Comparison of ENCODE assay signal across 17 cellular contexts in the genomic region with DNA sequence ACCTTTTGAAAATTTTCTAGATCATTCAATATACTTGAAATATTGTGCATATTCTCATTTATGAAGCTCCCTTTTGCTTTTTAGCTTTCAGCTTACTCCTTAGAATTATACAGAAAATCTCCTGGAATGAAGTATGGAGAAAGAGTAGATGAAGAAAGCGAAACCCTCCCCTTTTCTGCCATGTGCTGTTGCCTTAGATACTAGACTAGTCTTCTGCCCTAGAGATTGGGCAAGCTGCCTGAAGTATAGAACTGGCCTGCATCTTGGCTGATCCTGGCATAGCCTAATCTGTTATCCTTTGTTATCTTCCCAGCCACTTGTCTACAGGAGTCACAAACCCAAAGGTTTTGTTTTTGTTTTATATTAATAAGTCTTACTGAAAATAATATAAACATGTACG.
DNase-seq lines count a peak whose midpoint lies in the region; ATAC-seq and TF ChIP-seq lines count a peak whose summit lies in the region.
"Had no signal": no experiment of that assay in that cellular context is flagged by ENCODE, and none has a peak within 500 bp of the region (broad histone marks: within the 10 kb centered on the region; RNA-seq: fewer than 3 reads in every experiment).

No MANE protein-coding gene starts in this region.

- H3K79me2 ChIP-seq in hepatocyte: peaks cover 64% of the 10 kb centered on the region
- H3K79me2 ChIP-seq in smooth muscle cell (ENCODE audit: low read depth): peaks cover 49% of the 10 kb centered on the region

- peaks cover 2% of the 10 kb centered on the region for H3K27me3 Mint-ChIP-seq in activated naive CD8-positive, alpha-beta T cell treated with anti-CD3 and anti-CD28 coated beads, Interleukin-2, amount 10 ng/mL, durations not matched to agents 7 days and 5 days
- no peaks in the 10 kb centered on the region for H3K27me3 Mint-ChIP-seq in activated naive CD8-positive, alpha-beta T cell treated with anti-CD3 and anti-CD28 coated beads, Interleukin-2, amount 50 U/mL, for 24 hours

- POLR2A ChIA-PET in activated naive CD8-positive, alpha-beta T cell treated with anti-CD3 and anti-CD28 coated beads, Interleukin-2, amount 10 ng/mL, durations not matched to agents 7 days and 5 days (lab: Charles Lee): interaction anchor here (0.9 to 3.7 kb wide), 2 partner anchors 11 to 13 kb away, joined by 3 to 33 read pairs; no protein-coding TSS in a partner anchor

- no peak overlapping the region for H3K4me3 Mint-ChIP-seq in activated naive CD8-positive, alpha-beta T cell treated with anti-CD3 and anti-CD28 coated beads, Interleukin-2, amount 10 ng/mL, durations not matched to agents 7 days and 5 days
- H3K4me3 Mint-ChIP-seq in activated naive CD8-positive, alpha-beta T cell treated with anti-CD3 and anti-CD28 coated beads, Interleukin-2, amount 50 U/mL, for 24 hours: no peak overlapping the region

- H3K27ac ChIP-seq in hepatocyte: peak overlapping the region; percentile 85
- peak overlapping the region; percentile 93 for H3K27ac ChIP-seq in smooth muscle cell (ENCODE audit: low read depth)
- H3K27ac ChIP-seq: HL-60, thoracic aorta had no signal

- no peaks in the 10 kb centered on the region for H3K27me3 ChIP-seq in adipocyte (replicated peaks; ENCODE audit: control insufficient read depth, insufficient read depth, low read length)
- H3K27me3 ChIP-seq in hepatocyte: no peaks in the 10 kb centered on the region
- H3K27me3 ChIP-seq in smooth muscle cell (ENCODE audit: low read depth): no peaks in the 10 kb centered on the region

- H3K9me3 ChIP-seq in adipocyte (ENCODE audit: control insufficient read depth, low read length) (no peaks in the 10 kb centered on the region), hepatocyte (ENCODE audit: low read depth) (peaks cover 6% of the 10 kb centered on the region), smooth muscle cell (replicated peaks; ENCODE audit: low read depth) (no peaks in the 10 kb centered on the region)

- H3K4me1 ChIP-seq in adipocyte (ENCODE audit: control insufficient read depth, insufficient read depth, low read length): peaks cover 20% of the 10 kb centered on the region
- peaks cover 39% of the 10 kb centered on the region for H3K4me1 ChIP-seq in hepatocyte (ENCODE audit: insufficient read depth)
- H3K4me1 ChIP-seq in smooth muscle cell (ENCODE audit: low read depth): peaks cover 33% of the 10 kb centered on the region

- H3K4me2 ChIP-seq in hepatocyte: peak overlapping the region; percentile 68
- H3K4me2 ChIP-seq in smooth muscle cell: peak overlapping the region; percentile 51

- no peak overlapping the region for H3K9ac ChIP-seq in adipocyte (ENCODE audit: low read length)
- H3K9ac ChIP-seq in smooth muscle cell (ENCODE audit: low read depth): peak overlapping the region; percentile 67
- H3K9ac ChIP-seq: parathyroid adenoma had no signal

- peaks cover 7% of the 10 kb centered on the region for H3K9me3 Mint-ChIP-seq in activated naive CD8-positive, alpha-beta T cell treated with anti-CD3 and anti-CD28 coated beads, Interleukin-2, amount 10 ng/mL, durations not matched to agents 7 days and 5 days
- H3K9me3 Mint-ChIP-seq in activated naive CD8-positive, alpha-beta T cell treated with anti-CD3 and anti-CD28 coated beads, Interleukin-2, amount 50 U/mL, for 24 hours: peaks cover 14% of the 10 kb centered on the region

- TF ChIP-seq CTCF in hepatocyte (IDR thresholded peaks at IDR 0.05; ENCODE audit: poor library complexity) (no peak), smooth muscle cell (IDR thresholded peaks at IDR 0.05; ENCODE audit: borderline replicate concordance, insufficient read depth, poor library complexity, severe bottlenecking) (no peak)

- H3K4me3 ChIP-seq in adipocyte (ENCODE audit: low read length): no peak overlapping the region
- no peak overlapping the region for H3K4me3 ChIP-seq in hepatocyte
- no peak overlapping the region for H3K4me3 ChIP-seq in smooth muscle cell
- H3K4me3 ChIP-seq: HAP-1, thoracic aorta had no signal

- H3K36me3 Mint-ChIP-seq in activated naive CD8-positive, alpha-beta T cell treated with anti-CD3 and anti-CD28 coated beads, Interleukin-2, amount 10 ng/mL, durations not matched to agents 7 days and 5 days: peaks cover 31% of the 10 kb centered on the region
- peaks cover 41% of the 10 kb centered on the region for H3K36me3 Mint-ChIP-seq in activated naive CD8-positive, alpha-beta T cell treated with anti-CD3 and anti-CD28 coated beads, Interleukin-2, amount 50 U/mL, for 24 hours (ENCODE audit: low read depth)

- H3K27ac Mint-ChIP-seq in activated naive CD8-positive, alpha-beta T cell treated with anti-CD3 and anti-CD28 coated beads, Interleukin-2, amount 10 ng/mL, durations not matched to agents 7 days and 5 days: peak overlapping the region; percentile 80
- H3K27ac Mint-ChIP-seq in activated naive CD8-positive, alpha-beta T cell treated with anti-CD3 and anti-CD28 coated beads, Interleukin-2, amount 50 U/mL, for 24 hours: no peak overlapping the region

- H2AFZ ChIP-seq in hepatocyte: no peak overlapping the region
- H2AFZ ChIP-seq in smooth muscle cell (ENCODE audit: low read depth): no peak overlapping the region
- H2AFZ ChIP-seq: parathyroid adenoma had no signal

- peaks cover 58% of the 10 kb centered on the region for H3K4me1 Mint-ChIP-seq in activated naive CD8-positive, alpha-beta T cell treated with anti-CD3 and anti-CD28 coated beads, Interleukin-2, amount 10 ng/mL, durations not matched to agents 7 days and 5 days
- H3K4me1 Mint-ChIP-seq in activated naive CD8-positive, alpha-beta T cell treated with anti-CD3 and anti-CD28 coated beads, Interleukin-2, amount 50 U/mL, for 24 hours: peaks cover 74% of the 10 kb centered on the region

- H3K9me2 ChIP-seq in hepatocyte (replicated peaks; ENCODE audit: insufficient read depth): no peaks in the 10 kb centered on the region

- no peak for DNase-seq in activated naive CD8-positive, alpha-beta T cell treated with anti-CD3 and anti-CD28 coated beads, Interleukin-2, amount 10 ng/mL, durations not matched to agents 7 days and 5 days
- no peak for DNase-seq in activated naive CD8-positive, alpha-beta T cell treated with anti-CD3 and anti-CD28 coated beads, Interleukin-2, amount 50 U/mL, for 24 hours
- DNase-seq in adipocyte (ENCODE audit: low read depth): peak; percentile 50
- DNase-seq in hepatocyte (ENCODE audit: low spot score): no peak
- DNase-seq in smooth muscle cell (lab: John Stamatoyannopoulos, UW; ENCODE audit: unreplicated experiment): no peak
- no peak for DNase-seq in COLO829 (ENCODE audit: low spot score)
- DNase-seq in DMS153 (lab: John Stamatoyannopoulos, UW): no peak
- DNase-seq: activated CD4-positive, alpha-beta T cell treated with anti-CD3 and anti-CD28 coated beads, Interleukin-2, amount 50 U/mL, for 48 hours; hypothalamus; NCI-H1930; NCI-H774; SHP77 had no signal

- H3F3A ChIP-seq in smooth muscle cell (ENCODE audit: low read depth): peaks cover 4% of the 10 kb centered on the region

- no peaks in the 10 kb centered on the region for H3K36me3 ChIP-seq in adipocyte (ENCODE audit: control insufficient read depth, insufficient read depth, low read length, severe bottlenecking)
- no peaks in the 10 kb centered on the region for H3K36me3 ChIP-seq in hepatocyte (replicated peaks; ENCODE audit: insufficient read depth, low read depth)
- peaks cover 3% of the 10 kb centered on the region for H3K36me3 ChIP-seq in smooth muscle cell (ENCODE audit: low read depth)
- H3K36me3 ChIP-seq: HAP-1, thoracic aorta had no signal

- no peaks in the 10 kb centered on the region for H4K20me1 ChIP-seq in hepatocyte (ENCODE audit: insufficient read depth, poor library complexity, severe bottlenecking)
- H4K20me1 ChIP-seq in smooth muscle cell (ENCODE audit: low read depth): peaks cover 65% of the 10 kb centered on the region

- WGBS in hepatocyte (ENCODE audit: low lambda C conversion rate, missing lambda C conversion rate): 100% methylated on average over 2 of the region's 2 CpGs
- 91% methylated on average over 2 of the region's 2 CpGs for WGBS in smooth muscle cell (ENCODE audit: low lambda C conversion rate)

- no peak for ATAC-seq in activated naive CD8-positive, alpha-beta T cell treated with anti-CD3 and anti-CD28 coated beads, Interleukin-2, amount 10 ng/mL, durations not matched to agents 7 days and 5 days (ENCODE audit: low read depth)
- no peak for ATAC-seq in activated naive CD8-positive, alpha-beta T cell treated with anti-CD3 and anti-CD28 coated beads, Interleukin-2, amount 50 U/mL, for 24 hours
- no peak for ATAC-seq in HG02852 (IDR thresholded peaks at IDR 0.05; ENCODE audit: unreplicated experiment)
